Comparison of ENCODE assay signal across 10 cellular contexts in genomic region chr15:44882499-44882968, GRCh38.
DNase-seq lines count a peak whose midpoint lies in the region; ATAC-seq and TF ChIP-seq lines count a peak whose summit lies in the region.
"Had no signal": no experiment of that assay in that cellular context is flagged by ENCODE, and none has a peak within 500 bp of the region (broad histone marks: within the 10 kb centered on the region; RNA-seq: fewer than 3 reads in every experiment).

No MANE protein-coding gene starts in this region.

- H3K9me3 Mint-ChIP-seq in activated T-helper 2 cell treated with anti-CD3 and anti-CD28 coated beads, Interferon-gamma antibody, Interleukin-2, Interleukin-4, amounts not matched to agents 10 μg/mL and 5 μg/mL and 100 μg/mL, durations not matched to agents 14 hours and 24 hours and 36 hours: peaks cover 24% of the 10 kb centered on the region
- peaks cover 5% of the 10 kb centered on the region for H3K9me3 Mint-ChIP-seq in endothelial cell (ENCODE audit: unreplicated experiment)

- intact Hi-C loops in activated T-helper 2 cell treated with anti-CD3 and anti-CD28 coated beads, Interferon-gamma antibody, Interleukin-2, Interleukin-4, amounts not matched to agents 10 μg/mL and 5 μg/mL and 100 μg/mL, durations not matched to agents 14 hours and 24 hours and 36 hours (cut with micrococcal nuclease): loop anchor here (2.0 kb wide), 1 partner anchor 94 kb away; no protein-coding TSS in a partner anchor

- in situ Hi-C loops in ACHN (cut with HindIII; ENCODE audit: low pct_ligation_motif_present, low pct_unique_long_range_greater_than_20kb, low sequenced_read_pairs): no loop called here

- peak; percentile 81 for DNase-seq in Daoy (ENCODE audit: low read depth)
- peak; percentile 26 for DNase-seq in activated T-helper 2 cell treated with anti-CD3 and anti-CD28 coated beads, Interferon-gamma antibody, Interleukin-2, Interleukin-4, amounts not matched to agents 10 μg/mL and 5 μg/mL and 100 μg/mL, durations not matched to agents 14 hours and 24 hours and 36 hours (ENCODE audit: low spot score)
- no peak for DNase-seq in NCI-H2171 (lab: John Stamatoyannopoulos, UW)
- DNase-seq in endothelial cell (ENCODE audit: low spot score): no peak
- no peak for DNase-seq in epidermal melanocyte (ENCODE audit: insufficient read length, low spot score)
- no peak for DNase-seq in ACHN
- DNase-seq: DMS53 had no signal

- TF ChIP-seq CTCF in endothelial cell (IDR thresholded peaks at IDR 0.05; ENCODE audit: unreplicated experiment): no peak

- peak overlapping the region; percentile 56 for H3K4me3 Mint-ChIP-seq in activated T-helper 2 cell treated with anti-CD3 and anti-CD28 coated beads, Interferon-gamma antibody, Interleukin-2, Interleukin-4, amounts not matched to agents 10 μg/mL and 5 μg/mL and 100 μg/mL, durations not matched to agents 14 hours and 24 hours and 36 hours (ENCODE audit: low read depth)
- H3K4me3 Mint-ChIP-seq in endothelial cell (ENCODE audit: unreplicated experiment): no peak overlapping the region

- ATAC-seq in GM19372 (IDR thresholded peaks at IDR 0.05; ENCODE audit: low read depth, unreplicated experiment) (peak; percentile 61), HG03159 (IDR thresholded peaks at IDR 0.05; ENCODE audit: unreplicated experiment) (peak; percentile 75)
- ATAC-seq: Panc1 had no signal

- no peaks in the 10 kb centered on the region for H3K27me3 Mint-ChIP-seq in activated T-helper 2 cell treated with anti-CD3 and anti-CD28 coated beads, Interferon-gamma antibody, Interleukin-2, Interleukin-4, amounts not matched to agents 10 μg/mL and 5 μg/mL and 100 μg/mL, durations not matched to agents 14 hours and 24 hours and 36 hours (ENCODE audit: low read depth)
- H3K27me3 Mint-ChIP-seq in endothelial cell (ENCODE audit: unreplicated experiment): peaks cover 3% of the 10 kb centered on the region

- H3K36me3 Mint-ChIP-seq in activated T-helper 2 cell treated with anti-CD3 and anti-CD28 coated beads, Interferon-gamma antibody, Interleukin-2, Interleukin-4, amounts not matched to agents 10 μg/mL and 5 μg/mL and 100 μg/mL, durations not matched to agents 14 hours and 24 hours and 36 hours (ENCODE audit: low read depth): peaks cover 18% of the 10 kb centered on the region
- peaks cover 7% of the 10 kb centered on the region for H3K36me3 Mint-ChIP-seq in endothelial cell (ENCODE audit: low read depth, unreplicated experiment)

- peaks cover 36% of the 10 kb centered on the region for H3K4me1 Mint-ChIP-seq in activated T-helper 2 cell treated with anti-CD3 and anti-CD28 coated beads, Interferon-gamma antibody, Interleukin-2, Interleukin-4, amounts not matched to agents 10 μg/mL and 5 μg/mL and 100 μg/mL, durations not matched to agents 14 hours and 24 hours and 36 hours (ENCODE audit: low read depth)
- no peaks in the 10 kb centered on the region for H3K4me1 Mint-ChIP-seq in endothelial cell (ENCODE audit: unreplicated experiment)

- peak overlapping the region; percentile 88 for H3K27ac Mint-ChIP-seq in activated T-helper 2 cell treated with anti-CD3 and anti-CD28 coated beads, Interferon-gamma antibody, Interleukin-2, Interleukin-4, amounts not matched to agents 10 μg/mL and 5 μg/mL and 100 μg/mL, durations not matched to agents 14 hours and 24 hours and 36 hours
- no peak overlapping the region for H3K27ac Mint-ChIP-seq in endothelial cell (ENCODE audit: unreplicated experiment)

Comparison
In these comparisons a context has a peak if more than half of its experiments do, and no peak if none do; other contexts are left out.
1. DNase-seq: peak in Daoy (single experiment) and activated T-helper 2 cell treated with anti-CD3 and anti-CD28 coated beads, Interferon-gamma antibody, Interleukin-2, Interleukin-4, amounts not matched to agents 10 μg/mL and 5 μg/mL and 100 μg/mL, durations not matched to agents 14 hours and 24 hours and 36 hours (single experiment); none in NCI-H2171 (single experiment), endothelial cell (single experiment), epidermal melanocyte (single experiment) and ACHN (single experiment).